1 cellular context compared by ENCODE assay signal in the genomic region with DNA sequence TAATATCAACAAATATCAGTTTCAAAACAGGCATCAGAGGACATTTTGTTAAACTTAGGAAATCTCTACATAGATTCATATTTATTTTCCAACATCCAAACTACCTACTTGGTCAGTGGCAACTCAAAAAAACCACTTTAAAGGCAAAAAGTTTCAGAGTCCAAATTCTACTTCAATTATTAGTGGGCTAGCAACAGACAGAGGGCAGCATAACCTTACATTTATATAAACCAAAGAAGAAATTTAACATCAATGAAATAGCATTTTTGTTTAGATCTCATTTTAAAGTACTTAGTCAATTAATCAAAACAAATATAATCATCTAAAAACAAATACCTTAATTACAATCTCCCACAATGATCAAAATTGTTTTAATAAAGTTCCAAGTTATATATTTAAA.
TF ChIP-seq lines count a peak whose summit lies in the region.

No MANE protein-coding gene starts in this region.

TF ChIP-seq in HCT116, 20 proteins besides CTCF, POLR2A, EP300 and RAD21 (continued from another document):
- TF ChIP-seq, protein P1, sequence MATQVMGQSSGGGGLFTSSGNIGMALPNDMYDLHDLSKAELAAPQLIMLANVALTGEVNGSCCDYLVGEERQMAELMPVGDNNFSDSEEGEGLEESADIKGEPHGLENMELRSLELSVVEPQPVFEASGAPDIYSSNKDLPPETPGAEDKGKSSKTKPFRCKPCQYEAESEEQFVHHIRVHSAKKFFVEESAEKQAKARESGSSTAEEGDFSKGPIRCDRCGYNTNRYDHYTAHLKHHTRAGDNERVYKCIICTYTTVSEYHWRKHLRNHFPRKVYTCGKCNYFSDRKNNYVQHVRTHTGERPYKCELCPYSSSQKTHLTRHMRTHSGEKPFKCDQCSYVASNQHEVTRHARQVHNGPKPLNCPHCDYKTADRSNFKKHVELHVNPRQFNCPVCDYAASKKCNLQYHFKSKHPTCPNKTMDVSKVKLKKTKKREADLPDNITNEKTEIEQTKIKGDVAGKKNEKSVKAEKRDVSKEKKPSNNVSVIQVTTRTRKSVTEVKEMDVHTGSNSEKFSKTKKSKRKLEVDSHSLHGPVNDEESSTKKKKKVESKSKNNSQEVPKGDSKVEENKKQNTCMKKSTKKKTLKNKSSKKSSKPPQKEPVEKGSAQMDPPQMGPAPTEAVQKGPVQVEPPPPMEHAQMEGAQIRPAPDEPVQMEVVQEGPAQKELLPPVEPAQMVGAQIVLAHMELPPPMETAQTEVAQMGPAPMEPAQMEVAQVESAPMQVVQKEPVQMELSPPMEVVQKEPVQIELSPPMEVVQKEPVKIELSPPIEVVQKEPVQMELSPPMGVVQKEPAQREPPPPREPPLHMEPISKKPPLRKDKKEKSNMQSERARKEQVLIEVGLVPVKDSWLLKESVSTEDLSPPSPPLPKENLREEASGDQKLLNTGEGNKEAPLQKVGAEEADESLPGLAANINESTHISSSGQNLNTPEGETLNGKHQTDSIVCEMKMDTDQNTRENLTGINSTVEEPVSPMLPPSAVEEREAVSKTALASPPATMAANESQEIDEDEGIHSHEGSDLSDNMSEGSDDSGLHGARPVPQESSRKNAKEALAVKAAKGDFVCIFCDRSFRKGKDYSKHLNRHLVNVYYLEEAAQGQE (IDR thresholded peaks at IDR 0.05; ENCODE audit: low read depth) = no peak
- TF ChIP-seq ZFX (IDR thresholded peaks at IDR 0.05) = no peak
- no peak for TF ChIP-seq EZH2 (IDR thresholded peaks at IDR 0.05)
- TF ChIP-seq ELF1 (IDR thresholded peaks at IDR 0.05; ENCODE audit: borderline replicate concordance, low read depth) = no peak
- TF ChIP-seq YY1 (IDR thresholded peaks at IDR 0.05; ENCODE audit: extremely low read depth, insufficient replicate concordance, low read depth, low read length) = no peak
- TF ChIP-seq, protein P2, sequence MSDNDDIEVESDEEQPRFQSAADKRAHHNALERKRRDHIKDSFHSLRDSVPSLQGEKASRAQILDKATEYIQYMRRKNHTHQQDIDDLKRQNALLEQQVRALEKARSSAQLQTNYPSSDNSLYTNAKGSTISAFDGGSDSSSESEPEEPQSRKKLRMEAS (IDR thresholded peaks at IDR 0.05) = no peak
- no peak for TF ChIP-seq SP1 (IDR thresholded peaks at IDR 0.05; ENCODE audit: low read depth)
- no peak for TF ChIP-seq TCF7L2 (IDR thresholded peaks at IDR 0.05; ENCODE audit: borderline replicate concordance, extremely low read depth, insufficient read depth, insufficient read length)
- no peak for TF ChIP-seq POLR2AphosphoS5 (IDR thresholded peaks at IDR 0.05; ENCODE audit: low read depth, low read length)
- TF ChIP-seq EZH2phosphoT487 (IDR thresholded peaks at IDR 0.05; ENCODE audit: borderline replicate concordance) = no peak
